In the genomic region with DNA sequence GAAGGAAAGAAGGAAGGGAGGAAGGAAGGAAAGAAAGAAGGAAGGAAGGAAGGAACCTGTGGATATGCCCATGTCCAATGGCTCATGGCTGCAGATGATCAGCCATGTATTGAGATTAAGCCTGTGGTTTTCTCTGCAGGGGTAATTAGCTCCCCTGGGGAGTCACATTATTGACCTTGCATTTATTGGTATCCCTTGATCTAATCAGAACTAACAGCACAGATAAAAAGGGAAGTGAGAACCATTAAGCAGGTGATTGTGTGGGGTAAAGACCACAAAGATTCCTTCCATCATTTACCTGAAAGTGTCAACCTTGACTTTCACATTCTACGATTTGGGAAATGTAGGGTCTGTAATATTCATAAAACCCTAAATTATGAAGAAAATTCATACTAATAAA, we compare ENCODE assay signal across 14 cellular contexts.
"Had no signal": no experiment of that assay in that cellular context is flagged by ENCODE, and none has a peak within 500 bp of the region (broad histone marks: within the 10 kb centered on the region; RNA-seq: fewer than 3 reads in every experiment).

No MANE protein-coding gene starts in this region.

- H3K4me1 ChIP-seq: foreskin keratinocyte, tibial artery, uterus had no signal

- DNase-seq: activated CD8-positive, alpha-beta memory T cell treated with anti-CD3 and anti-CD28 coated beads, Interleukin-2, amount 50 U/mL, for 4 hours; activated CD8-positive, alpha-beta T cell treated with anti-CD3 and anti-CD28 coated beads for 36 hours; activated naive CD4-positive, alpha-beta T cell; foreskin keratinocyte; head of caudate nucleus; mammary epithelial cell; natural killer cell; posterior cingulate gyrus; tibial artery; uterus had no signal

- H3K27me3 ChIP-seq: foreskin keratinocyte, tibial artery, uterus had no signal

- H3K36me3 ChIP-seq: cardiac muscle cell, tibial artery, uterus had no signal

- H3K9me3 ChIP-seq: uterus had no signal

- H3K4me3 Mint-ChIP-seq: activated CD8-positive, alpha-beta T cell treated with anti-CD3 and anti-CD28 coated beads for 36 hours; activated T-helper 1 cell treated with anti-CD3 and anti-CD28 coated beads, Interleukin-12 subunit alpha, Interleukin-12 subunit beta, Interleukin-2, Interleukin-4 antibody, amounts not matched to agents 30 ng/mL and 10 ng/mL and 1 ng/mL, durations not matched to agents 14 hours and 24 hours and 36 hours; natural killer cell had no signal

- H3K4me3 ChIP-seq: cardiac muscle cell, tibial artery, uterus had no signal

- H3K9me3 Mint-ChIP-seq: activated T-helper 1 cell treated with anti-CD3 and anti-CD28 coated beads, Interleukin-12 subunit alpha, Interleukin-12 subunit beta, Interleukin-2, Interleukin-4 antibody, amounts not matched to agents 30 ng/mL and 10 ng/mL and 1 ng/mL, durations not matched to agents 14 hours and 24 hours and 36 hours had no signal

- ATAC-seq: activated CD8-positive, alpha-beta T cell treated with anti-CD3 and anti-CD28 coated beads for 36 hours; foreskin keratinocyte; left lobe of liver; natural killer cell had no signal

- H3K27me3 Mint-ChIP-seq: activated CD8-positive, alpha-beta T cell treated with anti-CD3 and anti-CD28 coated beads for 36 hours had no signal

- H3K36me3 Mint-ChIP-seq: natural killer cell had no signal

- H3K27ac Mint-ChIP-seq: activated CD8-positive, alpha-beta T cell treated with anti-CD3 and anti-CD28 coated beads for 36 hours; activated T-helper 1 cell treated with anti-CD3 and anti-CD28 coated beads, Interleukin-12 subunit alpha, Interleukin-12 subunit beta, Interleukin-2, Interleukin-4 antibody, amounts not matched to agents 30 ng/mL and 10 ng/mL and 1 ng/mL, durations not matched to agents 14 hours and 24 hours and 36 hours; natural killer cell had no signal

- H3K27ac ChIP-seq: cardiac muscle cell, foreskin keratinocyte, tibial artery, uterus, VCaP had no signal

- H3K4me1 Mint-ChIP-seq: natural killer cell had no signal
